1 cellular context compared by ENCODE assay signal in genomic region chr17:49969794-49970389, GRCh38.
TF ChIP-seq lines count a peak whose summit lies in the region.

No MANE protein-coding gene starts in this region.

TF ChIP-seq in HepG2, 621 proteins besides CTCF, POLR2A, EP300 and RAD21:
- TF ChIP-seq NFE2L1 (CRISPR knock-in tag; IDR thresholded peaks at IDR 0.05; ENCODE audit: borderline replicate concordance) (no peak), EZH2 (conservative IDR thresholded peaks at IDR 0.05; ENCODE audit: low read depth, low read length) (0 out of 2 replicates have a peak, but pooled peaks have one; percentile 13), POGK (CRISPR knock-in tag; conservative IDR thresholded peaks at IDR 0.05) (no peak), PATZ1 (CRISPR knock-in tag; IDR thresholded peaks at IDR 0.05) (0 out of 2 replicates have a peak, but pooled peaks have one; percentile 20), GABPB1 (CRISPR knock-in tag; IDR thresholded peaks at IDR 0.05) (0 out of 2 replicates have a peak, but pooled peaks have one; percentile 4), BRCA1 (CRISPR knock-in tag; IDR thresholded peaks at IDR 0.05) (no peak), ZNF296 (CRISPR knock-in tag; conservative IDR thresholded peaks at IDR 0.05) (no peak), ZBTB1 (CRISPR knock-in tag; IDR thresholded peaks at IDR 0.05; ENCODE audit: borderline replicate concordance) (no peak), ZNF761 (CRISPR knock-in tag; conservative IDR thresholded peaks at IDR 0.05) (no peak), GTF2F1 (IDR thresholded peaks at IDR 0.05; ENCODE audit: low read length) (no peak)
TF ChIP-seq in HepG2: peak in this region for 3.
